ENCODE assay signal across 8 cellular contexts in the genomic region with DNA sequence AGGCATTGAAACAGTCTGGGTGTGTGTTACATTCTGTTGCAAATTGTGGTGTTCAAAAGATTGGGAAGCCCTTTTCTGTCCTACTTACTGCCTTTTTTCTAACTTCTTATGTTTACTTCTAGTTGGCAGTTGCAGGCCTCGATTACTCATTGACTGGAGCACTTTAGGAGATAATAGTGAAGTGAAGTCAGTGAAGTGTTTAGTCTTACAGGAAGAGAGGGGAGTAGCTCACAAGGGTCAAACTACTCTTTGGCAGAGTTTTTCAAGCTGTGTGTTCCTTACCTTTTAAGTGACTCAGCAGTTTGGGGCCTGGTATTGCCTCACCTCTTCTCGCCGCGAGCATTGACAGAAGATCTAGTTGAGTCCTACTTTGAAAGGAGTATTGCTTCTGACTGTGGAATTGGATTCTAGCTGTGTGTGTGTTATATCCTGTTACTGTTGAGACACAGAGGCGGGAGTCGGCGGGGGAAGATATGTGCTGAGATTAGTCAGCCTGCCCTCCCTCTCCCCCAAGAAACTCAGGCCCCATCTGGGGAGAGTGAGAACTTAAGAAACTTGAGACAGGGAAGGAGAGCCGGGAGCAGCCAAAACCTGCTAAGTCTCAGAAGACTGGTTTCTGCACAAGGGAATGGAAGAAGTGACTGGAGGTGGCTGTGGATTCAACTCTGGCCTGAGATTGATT. TPM values are rescaled to one million over a fixed set of nuclear protein-coding genes. Genes with fewer than 3 reads are reported as not detected.
DNase-seq lines count a peak whose midpoint lies in the region; ATAC-seq and TF ChIP-seq lines count a peak whose summit lies in the region.

No MANE protein-coding gene starts in this region.

- no peaks in the 10 kb centered on the region for H3K9me2 ChIP-seq in PC-3 (replicated peaks; ENCODE audit: low read length)

- peak overlapping the region; percentile 80 for H3K27ac ChIP-seq in PC-3 (ENCODE audit: low read length)

- no peaks in the 10 kb centered on the region for H3K27me3 Mint-ChIP-seq in activated CD8-positive, alpha-beta memory T cell treated with anti-CD3 and anti-CD28 coated beads, Interleukin-2, amount 10 ng/mL, durations not matched to agents 7 days and 5 days

- POLR2A ChIA-PET in PC-3 (lab: Charles Lee; ENCODE audit: unreplicated experiment), result interaction anchor here (0.7 kb wide), 1 partner anchor 962 kb away, joined by 3 read pairs; the partner anchor contains the start of gene WDR47

- CTCF ChIA-PET in activated CD8-positive, alpha-beta memory T cell treated with anti-CD3 and anti-CD28 coated beads, Interleukin-2, amount 10 ng/mL, durations not matched to agents 7 days and 5 days (lab: Charles Lee), result interaction anchor here (1.0 to 1.2 kb wide), 3 partner anchors 13 to 19 kb away, joined by 3 to 6 read pairs (median 4); partner anchors contain the start of gene AHCYL1
- CTCF ChIA-PET in PC-3 (lab: Charles Lee), result interaction anchor here (1.0 to 1.2 kb wide), 3 partner anchors 19 to 44 kb away, joined by 3 to 8 read pairs (median 3); partner anchors contain the start of gene AHCYL1

- peaks cover 41% of the 10 kb centered on the region for H3K4me1 ChIP-seq in PC-3 (ENCODE audit: insufficient read depth, low read length)

- no peaks in the 10 kb centered on the region for H3K9me3 ChIP-seq in PC-3 (ENCODE audit: low read length)

- H3K36me3 ChIP-seq in PC-3 (ENCODE audit: low read depth, low read length), result no peaks in the 10 kb centered on the region; the same call in 1 of the 2 replicates

- H3K4me2 ChIP-seq in PC-3 (ENCODE audit: low read length), result peak overlapping the region; percentile 78

- peaks cover 7% of the 10 kb centered on the region for H3K36me3 Mint-ChIP-seq in activated CD8-positive, alpha-beta memory T cell treated with anti-CD3 and anti-CD28 coated beads, Interleukin-2, amount 10 ng/mL, durations not matched to agents 7 days and 5 days

- peak; percentile 75 for ATAC-seq in activated CD8-positive, alpha-beta memory T cell treated with anti-CD3 and anti-CD28 coated beads, Interleukin-2, amount 10 ng/mL, durations not matched to agents 7 days and 5 days
- ATAC-seq in HG03039 (IDR thresholded peaks at IDR 0.05; ENCODE audit: unreplicated experiment), result peak; percentile 81
- peak; percentile 90 for ATAC-seq in PC-3

- TSS peak; percentile 67 for BruUV-seq in PC-3 (replicated peaks; lab: Mats Ljungman, UMichigan)

- in situ Hi-C loops in astrocyte of the spinal cord (cut with HindIII; ENCODE audit: low sequenced_read_pairs), result no loop called here

- peaks cover 20% of the 10 kb centered on the region for H3F3A ChIP-seq in PC-3 (ENCODE audit: low read length, unreplicated experiment)

- peak; percentile 54 for DNase-seq in activated CD8-positive, alpha-beta memory T cell treated with anti-CD3 and anti-CD28 coated beads, Interleukin-2, amount 10 ng/mL, durations not matched to agents 7 days and 5 days
- DNase-seq in activated CD8-positive, alpha-beta memory T cell treated with anti-CD3 and anti-CD28 coated beads, Interleukin-2, amount 50 U/mL, for 48 hours, result no peak
- DNase-seq in PC-3, result peak; percentile 95
- peak; percentile 98 for DNase-seq in astrocyte of the spinal cord (ENCODE audit: low read depth, low spot score)
- peak; percentile 97 for DNase-seq in islet precursor cell
- peak; percentile 66 for DNase-seq in stimulated activated CD4-positive, alpha-beta T cell treated with anti-CD3 and anti-CD28 coated beads, Interleukin-15, amount 100 ng/mL, for 24 hours
- DNase-seq in NCI-H345 (lab: John Stamatoyannopoulos, UW), result no peak

- H3K4me1 Mint-ChIP-seq in activated CD8-positive, alpha-beta memory T cell treated with anti-CD3 and anti-CD28 coated beads, Interleukin-2, amount 10 ng/mL, durations not matched to agents 7 days and 5 days, result peaks cover 21% of the 10 kb centered on the region

- H3K9ac ChIP-seq in PC-3 (ENCODE audit: low read length), result peak overlapping the region; percentile 31

- intact Hi-C loops in PC-3 (cut with micrococcal nuclease), result no loop called here

- TF ChIP-seq CTCF in PC-3 (conservative IDR thresholded peaks at IDR 0.05; ENCODE audit: low read depth, low read length), result no peak
- no peak for TF ChIP-seq CTCF in astrocyte of the spinal cord (IDR thresholded peaks at IDR 0.05; ENCODE audit: low read depth, low read length)

- peaks cover 70% of the 10 kb centered on the region for H3K79me2 ChIP-seq in PC-3 (ENCODE audit: low read length)

- no peaks in the 10 kb centered on the region for H3K27me3 ChIP-seq in PC-3 (ENCODE audit: low read length)

- H3K9me3 Mint-ChIP-seq in activated CD8-positive, alpha-beta memory T cell treated with anti-CD3 and anti-CD28 coated beads, Interleukin-2, amount 10 ng/mL, durations not matched to agents 7 days and 5 days (ENCODE audit: low read depth), result no peaks in the 10 kb centered on the region

- H3K4me3 Mint-ChIP-seq in activated CD8-positive, alpha-beta memory T cell treated with anti-CD3 and anti-CD28 coated beads, Interleukin-2, amount 10 ng/mL, durations not matched to agents 7 days and 5 days, result no peak overlapping the region

- no peaks in the 10 kb centered on the region for H4K20me1 ChIP-seq in PC-3 (ENCODE audit: low read length)

- no peak overlapping the region for H3K27ac Mint-ChIP-seq in activated CD8-positive, alpha-beta memory T cell treated with anti-CD3 and anti-CD28 coated beads, Interleukin-2, amount 10 ng/mL, durations not matched to agents 7 days and 5 days

- H3K4me3 ChIP-seq in PC-3 (ENCODE audit: low read length) (peak overlapping the region; percentile 55), astrocyte of the spinal cord (ENCODE audit: low read depth, low read length) (peak overlapping the region; percentile 34)

- H2AFZ ChIP-seq in PC-3 (ENCODE audit: low read length), result no peak overlapping the region

RNA-seq across cellular contexts. Expression of gene AHCYL1, which starts 19.3 kb away (rescaled TPM):
- total RNA-seq in activated CD8-positive, alpha-beta memory T cell treated with anti-CD3 and anti-CD28 coated beads, Interleukin-2, amount 10 ng/mL, durations not matched to agents 7 days and 5 days, result 10 to 100 TPM; 67.6 to 70.0 TPM
- total RNA-seq in PC-3 (2014; rRNA removed), result 35.8 and 40.9 TPM in 2 replicates

RNA-seq across cellular contexts. Expression of gene STRIP1, which starts 30.5 kb away (rescaled TPM):
- 10 to 100 TPM; 40.4 to 40.8 TPM for total RNA-seq in activated CD8-positive, alpha-beta memory T cell treated with anti-CD3 and anti-CD28 coated beads, Interleukin-2, amount 10 ng/mL, durations not matched to agents 7 days and 5 days
- total RNA-seq in PC-3 (2014; rRNA removed), result 41.4 and 44.3 TPM in 2 replicates

Comparison
In these comparisons a context has a peak if more than half of its experiments do, and no peak if none do; other contexts are left out.
1. DNase-seq: peak in activated CD8-positive, alpha-beta memory T cell treated with anti-CD3 and anti-CD28 coated beads, Interleukin-2, amount 10 ng/mL, durations not matched to agents 7 days and 5 days (single experiment), PC-3 (single experiment), astrocyte of the spinal cord (single experiment), islet precursor cell (single experiment) and stimulated activated CD4-positive, alpha-beta T cell treated with anti-CD3 and anti-CD28 coated beads, Interleukin-15, amount 100 ng/mL, for 24 hours (single experiment); none in activated CD8-positive, alpha-beta memory T cell treated with anti-CD3 and anti-CD28 coated beads, Interleukin-2, amount 50 U/mL, for 48 hours (single experiment) and NCI-H345 (single experiment).
2. Peak in every context shown above with its lines, with median percentiles within 50 percentile points of each other: ATAC-seq.